ENCODE assay signal across 22 cellular contexts in the genomic region with DNA sequence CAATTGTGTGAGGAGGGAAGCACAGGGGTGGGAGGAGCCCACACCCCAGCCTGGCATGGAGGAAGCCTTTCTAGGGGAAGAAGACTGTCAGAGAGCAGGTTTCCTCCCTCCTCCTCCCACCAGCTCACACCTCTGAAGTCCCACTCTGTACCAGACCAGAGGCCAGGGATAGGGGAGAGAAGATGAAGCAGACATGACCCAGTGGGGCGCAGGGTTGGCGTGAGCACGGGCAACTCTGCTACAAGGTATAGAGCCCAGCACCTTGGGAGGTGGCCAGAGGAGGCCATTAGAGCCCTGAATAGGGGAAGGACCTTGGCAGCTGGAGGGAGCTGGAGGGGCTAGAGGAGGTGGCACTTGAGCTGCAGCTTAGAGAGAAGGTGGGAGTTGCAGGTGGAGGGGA. TPM values are rescaled to one million over a fixed set of nuclear protein-coding genes. Genes with fewer than 3 reads are reported as not detected.
"Had no signal": no experiment of that assay in that cellular context is flagged by ENCODE, and none has a peak within 500 bp of the region (broad histone marks: within the 10 kb centered on the region; RNA-seq: fewer than 3 reads in every experiment).

No MANE protein-coding gene starts in this region.

- DNase-seq: activated CD4-positive, alpha-beta T cell treated with anti-CD3 and anti-CD28 coated beads for 4 hours; activated CD8-positive, alpha-beta memory T cell treated with anti-CD3 and anti-CD28 coated beads, Interleukin-2, amount 50 U/mL, for 4 hours; activated CD8-positive, alpha-beta T cell treated with anti-CD3 and anti-CD28 coated beads for 36 hours; activated naive CD4-positive, alpha-beta T cell treated with anti-CD3 and anti-CD28 coated beads, Interleukin-2, amount 50 U/mL, for 16 hours; activated naive CD8-positive, alpha-beta T cell treated with anti-CD3 and anti-CD28 coated beads, Interleukin-2, amount 10 ng/mL, durations not matched to agents 7 days and 5 days; activated T-cell treated with anti-CD3 and anti-CD28 coated beads, Interleukin-2, amount 50 U/mL, for 72 hours; adrenal gland; anterior cingulate cortex; MG63; MV-4-11; NCI-H1092 treated with DMSO at 0.1 percent for 48 hours; NCI-H1417 treated with DMSO at 0.1 percent for 48 hours; NCI-H1694 treated with DMSO at 0.1 percent for 48 hours; NCI-H2029 treated with DMSO at 0.1 percent for 48 hours; NCI-H446; NCI-H524; PC-3; SHP77 treated with DMSO at 0.1 percent for 48 hours had no signal

- H3K4me3 ChIP-seq: adrenal gland, MG63 had no signal

- H3K9me3 Mint-ChIP-seq: activated CD8-positive, alpha-beta T cell treated with anti-CD3 and anti-CD28 coated beads for 36 hours; activated naive CD8-positive, alpha-beta T cell treated with anti-CD3 and anti-CD28 coated beads, Interleukin-2, amount 10 ng/mL, durations not matched to agents 7 days and 5 days; activated T-cell treated with anti-CD3 and anti-CD28 coated beads, Interleukin-2, amount 50 U/mL, for 72 hours; activated T-helper 2 cell treated with anti-CD3 and anti-CD28 coated beads, Interferon-gamma antibody, Interleukin-2, Interleukin-4, amounts not matched to agents 10 μg/mL and 5 μg/mL and 100 μg/mL, durations not matched to agents 14 hours and 24 hours and 36 hours; T-helper 1 cell treated with Interleukin-12 subunit alpha and Interleukin-12 subunit beta and Interleukin-4 antibody, amounts not matched to agents 30 μg/mL and 1 μg/mL, for 36 hours had no signal

- ATAC-seq: activated CD4-positive, CD25-positive, alpha-beta regulatory T cell treated with anti-CD3 and anti-CD28 coated beads, Interleukin-2, amount 50 U/mL, for 24 hours; activated CD8-positive, alpha-beta T cell treated with anti-CD3 and anti-CD28 coated beads for 36 hours; activated T-cell treated with anti-CD3 and anti-CD28 coated beads, Interleukin-2, amount 50 U/mL, for 72 hours; PC-3 had no signal

- H3K36me3 Mint-ChIP-seq: activated naive CD8-positive, alpha-beta T cell treated with anti-CD3 and anti-CD28 coated beads, Interleukin-2, amount 10 ng/mL, durations not matched to agents 7 days and 5 days had no signal

- H3K4me3 Mint-ChIP-seq: activated CD8-positive, alpha-beta T cell treated with anti-CD3 and anti-CD28 coated beads for 36 hours; activated naive CD8-positive, alpha-beta T cell treated with anti-CD3 and anti-CD28 coated beads, Interleukin-2, amount 10 ng/mL, durations not matched to agents 7 days and 5 days; activated T-cell treated with anti-CD3 and anti-CD28 coated beads, Interleukin-2, amount 50 U/mL, for 72 hours; T-helper 1 cell treated with Interleukin-12 subunit alpha and Interleukin-12 subunit beta and Interleukin-4 antibody, amounts not matched to agents 30 μg/mL and 1 μg/mL, for 36 hours had no signal

- H3K9me3 ChIP-seq: adrenal gland, MG63 had no signal

- FAIRE-seq: RCC 7860 had no signal

- H3K27me3 ChIP-seq: adrenal gland, MG63 had no signal

- H3K27ac Mint-ChIP-seq: activated CD8-positive, alpha-beta T cell treated with anti-CD3 and anti-CD28 coated beads for 36 hours; activated naive CD8-positive, alpha-beta T cell treated with anti-CD3 and anti-CD28 coated beads, Interleukin-2, amount 10 ng/mL, durations not matched to agents 7 days and 5 days; activated T-cell treated with anti-CD3 and anti-CD28 coated beads, Interleukin-2, amount 50 U/mL, for 72 hours; activated T-helper 2 cell treated with anti-CD3 and anti-CD28 coated beads, Interferon-gamma antibody, Interleukin-2, Interleukin-4, amounts not matched to agents 10 μg/mL and 5 μg/mL and 100 μg/mL, durations not matched to agents 14 hours and 24 hours and 36 hours; T-helper 1 cell treated with Interleukin-12 subunit alpha and Interleukin-12 subunit beta and Interleukin-4 antibody, amounts not matched to agents 30 μg/mL and 1 μg/mL, for 36 hours had no signal

- H3K36me3 ChIP-seq: MG63 had no signal

RNA-seq across cellular contexts. Expression of a gene that starts 15.9 kb away (rescaled TPM):
- total RNA-seq: activated CD8-positive, alpha-beta T cell treated with anti-CD3 and anti-CD28 coated beads for 36 hours; activated T-cell treated with anti-CD3 and anti-CD28 coated beads, Interleukin-2, amount 50 U/mL, for 72 hours; activated T-helper 2 cell treated with anti-CD3 and anti-CD28 coated beads, Interferon-gamma antibody, Interleukin-2, Interleukin-4, amounts not matched to agents 10 μg/mL and 5 μg/mL and 100 μg/mL, durations not matched to agents 14 hours and 24 hours and 36 hours; PC-3 had no signal
